ENCODE assay signal across 14 cellular contexts in the genomic region with DNA sequence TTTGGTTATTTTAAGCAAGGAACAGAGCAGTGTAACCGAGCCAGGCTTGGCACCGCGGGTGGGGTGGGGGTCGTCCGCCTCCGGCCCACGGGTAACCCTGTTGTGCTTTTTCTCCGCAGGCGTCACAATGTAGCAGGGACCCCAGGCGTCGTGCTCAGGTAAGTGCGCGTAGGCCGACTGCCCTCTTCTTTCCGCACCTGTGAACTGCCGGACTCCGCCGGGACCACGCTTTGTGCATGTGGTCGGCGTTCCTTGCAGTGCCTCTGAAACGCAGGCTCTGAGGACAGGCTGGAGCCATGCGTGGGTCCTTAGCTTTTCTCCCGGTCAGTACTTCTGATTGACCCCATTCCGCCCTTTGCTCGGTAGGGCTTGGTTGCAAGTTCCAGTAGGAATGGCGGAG. TPM values are rescaled to one million over a fixed set of nuclear protein-coding genes. Genes with fewer than 3 reads are reported as not detected.
A peak's percentile ranks its signal among the peaks of the same experiment; 100 is the strongest.
DNase-seq lines count a peak whose midpoint lies in the region; ATAC-seq and TF ChIP-seq lines count a peak whose summit lies in the region.
"Had no signal": no experiment of that assay in that cellular context is flagged by ENCODE, and none has a peak within 500 bp of the region (broad histone marks: within the 10 kb centered on the region; RNA-seq: fewer than 3 reads in every experiment).

No MANE protein-coding gene starts in this region.

- H3K23me2 ChIP-seq in H9 (ENCODE audit: insufficient read length, low read depth, low read length, poor library complexity, severe bottlenecking), result no peaks in the 10 kb centered on the region

- no peak overlapping the region for H2BK120ac ChIP-seq in H9 (ENCODE audit: low read depth, low read length, poor library complexity, severe bottlenecking)

- H3K14ac ChIP-seq in H9 (ENCODE audit: insufficient read depth, low read length), result no peak overlapping the region

- no peaks in the 10 kb centered on the region for H3K27me3 ChIP-seq in H9 (ENCODE audit: insufficient read depth, low read length)
- no peaks in the 10 kb centered on the region for H3K27me3 ChIP-seq in SJCRH30
- no peaks in the 10 kb centered on the region for H3K27me3 ChIP-seq in neural progenitor cell

- H3K9me3 Mint-ChIP-seq in H9, result no peaks in the 10 kb centered on the region
- H3K9me3 Mint-ChIP-seq in endothelial cell (ENCODE audit: unreplicated experiment), result no peaks in the 10 kb centered on the region
- peaks cover 3% of the 10 kb centered on the region for H3K9me3 Mint-ChIP-seq in neural progenitor cell
- H3K9me3 Mint-ChIP-seq in activated T-helper 1 cell treated with anti-CD3 and anti-CD28 coated beads, Interleukin-12 subunit alpha, Interleukin-12 subunit beta, Interleukin-2, Interleukin-4 antibody, amounts not matched to agents 30 ng/mL and 10 ng/mL and 1 ng/mL, durations not matched to agents 14 hours and 24 hours and 36 hours, result no peaks in the 10 kb centered on the region
- peaks cover 0 to 2% of the 10 kb centered on the region in 2 donors for H3K9me3 Mint-ChIP-seq in stimulated activated naive B cell treated with anti-CD40 and anti-IgM and Interleukin-4, amounts not matched to agents 10 μg/mL and 1 μg/mL and 100 μg/mL, for 72 hours
- H3K9me3 Mint-ChIP-seq: CD4-positive, alpha-beta T cell had no signal

- H3K9me3 ChIP-seq in H9 (ENCODE audit: control insufficient read depth, low read depth, low read length) (no peaks in the 10 kb centered on the region), SJCRH30 (replicated peaks) (peaks cover 5% of the 10 kb centered on the region; the same call in 1 of the 2 replicates), neural progenitor cell (ENCODE audit: low read depth) (no peaks in the 10 kb centered on the region)

- H3K27ac Mint-ChIP-seq in H9 (peak overlapping the region in 1 of 3 experiments; percentile 79; a peak in 1 of 7 replicates), endothelial cell (ENCODE audit: unreplicated experiment) (peak overlapping the region; percentile 36), neural progenitor cell (peak overlapping the region; percentile 48)
- no peak overlapping the region for H3K27ac Mint-ChIP-seq in activated T-helper 1 cell treated with anti-CD3 and anti-CD28 coated beads, Interleukin-12 subunit alpha, Interleukin-12 subunit beta, Interleukin-2, Interleukin-4 antibody, amounts not matched to agents 30 ng/mL and 10 ng/mL and 1 ng/mL, durations not matched to agents 14 hours and 24 hours and 36 hours
- no peak overlapping the region for H3K27ac Mint-ChIP-seq in stimulated activated naive B cell treated with anti-CD40 and anti-IgM and Interleukin-4, amounts not matched to agents 10 μg/mL and 1 μg/mL and 100 μg/mL, for 72 hours
- H3K27ac Mint-ChIP-seq: B cell; CD4-positive, alpha-beta T cell; HFFc6 had no signal

- H3F3A ChIP-seq in neural progenitor cell (ENCODE audit: low read depth), result peaks cover 3% of the 10 kb centered on the region

- H4K20me1 ChIP-seq in H9 (ENCODE audit: control insufficient read depth, insufficient read depth, insufficient read length), result peaks cover 2% of the 10 kb centered on the region
- H4K20me1 ChIP-seq in neural progenitor cell (ENCODE audit: low read depth), result peaks cover 46% of the 10 kb centered on the region

- no peak overlapping the region for H4K5ac ChIP-seq in H9 (ENCODE audit: insufficient read length, low read depth, low read length)

- no peak overlapping the region for H3K18ac ChIP-seq in H9 (ENCODE audit: insufficient read length, low read depth, low read length)

- no peak overlapping the region for H3K23ac ChIP-seq in H9 (ENCODE audit: insufficient read length, low read depth, low read length)

- H3K4me3 Mint-ChIP-seq in H9 (no peak overlapping the region), endothelial cell (ENCODE audit: unreplicated experiment) (peak overlapping the region; percentile 68), neural progenitor cell (no peak overlapping the region)
- H3K4me3 Mint-ChIP-seq in activated T-helper 1 cell treated with anti-CD3 and anti-CD28 coated beads, Interleukin-12 subunit alpha, Interleukin-12 subunit beta, Interleukin-2, Interleukin-4 antibody, amounts not matched to agents 30 ng/mL and 10 ng/mL and 1 ng/mL, durations not matched to agents 14 hours and 24 hours and 36 hours, result no peak overlapping the region
- no peak overlapping the region for H3K4me3 Mint-ChIP-seq in stimulated activated naive B cell treated with anti-CD40 and anti-IgM and Interleukin-4, amounts not matched to agents 10 μg/mL and 1 μg/mL and 100 μg/mL, for 72 hours
- H3K4me3 Mint-ChIP-seq: B cell; CD4-positive, alpha-beta T cell; HFFc6 had no signal

- H3K36me3 Mint-ChIP-seq in H9 (ENCODE audit: insufficient read depth in 1 of 3, low read depth in 3 of 3) (peaks cover 23 to 55% (median 39%) of the 10 kb centered on the region in 3 experiments), endothelial cell (ENCODE audit: low read depth, unreplicated experiment) (peaks cover 28% of the 10 kb centered on the region), neural progenitor cell (peaks cover 31% of the 10 kb centered on the region)
- H3K36me3 Mint-ChIP-seq in activated T-helper 1 cell treated with anti-CD3 and anti-CD28 coated beads, Interleukin-12 subunit alpha, Interleukin-12 subunit beta, Interleukin-2, Interleukin-4 antibody, amounts not matched to agents 30 ng/mL and 10 ng/mL and 1 ng/mL, durations not matched to agents 14 hours and 24 hours and 36 hours (ENCODE audit: low read depth), result peaks cover 26% of the 10 kb centered on the region
- peaks cover 27 to 32% of the 10 kb centered on the region in 2 donors for H3K36me3 Mint-ChIP-seq in stimulated activated naive B cell treated with anti-CD40 and anti-IgM and Interleukin-4, amounts not matched to agents 10 μg/mL and 1 μg/mL and 100 μg/mL, for 72 hours

- ATAC-seq in stimulated activated naive B cell treated with anti-CD40 and anti-IgM and Interleukin-4, amounts not matched to agents 10 μg/mL and 1 μg/mL and 100 μg/mL, for 72 hours (replicated peaks), result no peak

- no peak overlapping the region for H2BK5ac ChIP-seq in H9 (ENCODE audit: insufficient read length, low read length)

- no peak overlapping the region for H4K8ac ChIP-seq in H9 (replicated peaks; ENCODE audit: insufficient read length, low read depth, low read length)

- H3K79me2 ChIP-seq in H9 (ENCODE audit: insufficient read depth, low read length) (peaks cover 9% of the 10 kb centered on the region; the same call in 1 of the 2 replicates), neural progenitor cell (ENCODE audit: low read depth) (peaks cover 44% of the 10 kb centered on the region)

- no peak for TF ChIP-seq CTCF in H9 (conservative IDR thresholded peaks at IDR 0.05)
- TF ChIP-seq CTCF in endothelial cell (IDR thresholded peaks at IDR 0.05; ENCODE audit: unreplicated experiment), result no peak
- no peak for TF ChIP-seq CTCF in neural progenitor cell (IDR thresholded peaks at IDR 0.05)

- intact Hi-C loops in activated T-helper 1 cell treated with anti-CD3 and anti-CD28 coated beads, Interleukin-12 subunit alpha, Interleukin-12 subunit beta, Interleukin-2, Interleukin-4 antibody, amounts not matched to agents 30 ng/mL and 10 ng/mL and 1 ng/mL, durations not matched to agents 14 hours and 24 hours and 36 hours (cut with micrococcal nuclease), result no loop called here

- no peaks in the 10 kb centered on the region for H3K4me1 ChIP-seq in H9 (ENCODE audit: insufficient read depth, low read length)
- H3K4me1 ChIP-seq in SJCRH30, result peaks cover 23% of the 10 kb centered on the region
- no peaks in the 10 kb centered on the region for H3K4me1 ChIP-seq in neural progenitor cell

- DNase-seq in H9 (no peak), SJCRH30 (no peak), endothelial cell (ENCODE audit: low spot score) (no peak), neural progenitor cell (ENCODE audit: low spot score) (no peak), NCI-H524 treated with DMSO at 0.1 percent for 48 hours (lab: John Stamatoyannopoulos, UW) (no peak)
- DNase-seq in activated T-helper 1 cell treated with anti-CD3 and anti-CD28 coated beads, Interleukin-12 subunit alpha, Interleukin-12 subunit beta, Interleukin-2, Interleukin-4 antibody, amounts not matched to agents 30 ng/mL and 10 ng/mL and 1 ng/mL, durations not matched to agents 14 hours and 24 hours and 36 hours (ENCODE audit: low spot score), result no peak
- DNase-seq in stimulated activated naive B cell treated with anti-CD40 and anti-IgM and Interleukin-4, amounts not matched to agents 10 μg/mL and 1 μg/mL and 100 μg/mL, for 72 hours, result no peak
- DNase-seq: C1 segment of cervical spinal cord; CD4-positive, alpha-beta T cell; DMS79 treated with DMSO at 0.1 percent for 48 hours; GDM1; HCEC 1CT; HFFc6 had no signal

- H3K27me3 Mint-ChIP-seq in H9 (ENCODE audit: low read depth) (no peaks in the 10 kb centered on the region), endothelial cell (ENCODE audit: unreplicated experiment) (peaks cover 10% of the 10 kb centered on the region), neural progenitor cell (ENCODE audit: insufficient read depth, low read depth) (peaks cover 5% of the 10 kb centered on the region)
- H3K27me3 Mint-ChIP-seq in activated T-helper 1 cell treated with anti-CD3 and anti-CD28 coated beads, Interleukin-12 subunit alpha, Interleukin-12 subunit beta, Interleukin-2, Interleukin-4 antibody, amounts not matched to agents 30 ng/mL and 10 ng/mL and 1 ng/mL, durations not matched to agents 14 hours and 24 hours and 36 hours (ENCODE audit: insufficient read depth), result no peaks in the 10 kb centered on the region
- no peaks in the 10 kb centered on the region for H3K27me3 Mint-ChIP-seq in stimulated activated naive B cell treated with anti-CD40 and anti-IgM and Interleukin-4, amounts not matched to agents 10 μg/mL and 1 μg/mL and 100 μg/mL, for 72 hours
- H3K27me3 Mint-ChIP-seq: B cell; CD4-positive, alpha-beta T cell had no signal

- H3K79me1 ChIP-seq in H9 (ENCODE audit: insufficient read depth, low read depth, low read length, poor library complexity, severe bottlenecking), result peaks cover 3% of the 10 kb centered on the region

- H3K56ac ChIP-seq in H9 (ENCODE audit: insufficient read length, low read depth, low read length), result no peak overlapping the region

- H2BK12ac ChIP-seq in H9 (ENCODE audit: insufficient read length, low read depth, low read length), result no peak overlapping the region

- H3K27ac ChIP-seq in H9 (ENCODE audit: insufficient read length, low read depth, low read length) (no peak overlapping the region), SJCRH30 (peak overlapping the region; percentile 90), neural progenitor cell (no peak overlapping the region)

- H2AFZ ChIP-seq in H9 (ENCODE audit: low read length), result no peak overlapping the region
- no peak overlapping the region for H2AFZ ChIP-seq in neural progenitor cell (replicated peaks)

- H3K36me3 ChIP-seq in SJCRH30, result peaks cover 56% of the 10 kb centered on the region
- no peaks in the 10 kb centered on the region for H3K36me3 ChIP-seq in neural progenitor cell

- H2BK20ac ChIP-seq in H9 (ENCODE audit: low read depth, low read length, poor library complexity, severe bottlenecking), result no peak overlapping the region

- no peak overlapping the region for H3K4me2 ChIP-seq in H9 (ENCODE audit: insufficient read depth, insufficient read length, low read length)
- no peak overlapping the region for H3K4me2 ChIP-seq in neural progenitor cell

- no peak overlapping the region for H3T11ph ChIP-seq in H9 (ENCODE audit: low read length)

- H3K4me3 ChIP-seq in SJCRH30, result no peak overlapping the region
- no peak overlapping the region for H3K4me3 ChIP-seq in neural progenitor cell

- H4K91ac ChIP-seq in H9 (ENCODE audit: insufficient read length, low read depth, low read length), result no peak overlapping the region

- H3K9ac ChIP-seq in H9 (ENCODE audit: extremely low read depth, insufficient read length, low read length), result no peak overlapping the region
- no peak overlapping the region for H3K9ac ChIP-seq in neural progenitor cell

- H2AK5ac ChIP-seq in H9 (ENCODE audit: insufficient read length, low read length), result no peak overlapping the region

- WGBS in H9 (ENCODE audit: extremely low coverage, insufficient read length, low lambda C conversion rate), result no CpG with 5 or more reads among the region's 27 CpGs

- no peak overlapping the region for H3K4ac ChIP-seq in H9 (ENCODE audit: low read depth, low read length)

- H3K4me1 Mint-ChIP-seq in H9, result no peaks in the 10 kb centered on the region
- peaks cover 5% of the 10 kb centered on the region for H3K4me1 Mint-ChIP-seq in endothelial cell (ENCODE audit: unreplicated experiment)
- H3K4me1 Mint-ChIP-seq in neural progenitor cell, result peaks cover 5% of the 10 kb centered on the region
- peaks cover 5% of the 10 kb centered on the region for H3K4me1 Mint-ChIP-seq in activated T-helper 1 cell treated with anti-CD3 and anti-CD28 coated beads, Interleukin-12 subunit alpha, Interleukin-12 subunit beta, Interleukin-2, Interleukin-4 antibody, amounts not matched to agents 30 ng/mL and 10 ng/mL and 1 ng/mL, durations not matched to agents 14 hours and 24 hours and 36 hours (ENCODE audit: low read depth)
- H3K4me1 Mint-ChIP-seq in stimulated activated naive B cell treated with anti-CD40 and anti-IgM and Interleukin-4, amounts not matched to agents 10 μg/mL and 1 μg/mL and 100 μg/mL, for 72 hours, result peaks cover 10 to 16% of the 10 kb centered on the region in 2 donors

- H2BK15ac ChIP-seq in H9 (ENCODE audit: low read depth, low read length), result peak overlapping the region; percentile 9; the same call in 1 of the 2 replicates

RNA-seq across cellular contexts. Expression of gene PCGF3, which starts 24.9 kb away (rescaled TPM):
- total RNA-seq in H9 (2021) (42.6 and 43.1 TPM in 2 replicates), endothelial cell (ENCODE audit: unreplicated experiment) (84.5 TPM), neural progenitor cell (ENCODE audit: low replicate concordance) (44.7 and 59.1 TPM in 2 replicates)
- 50.3 and 60.4 TPM in 2 replicates for total RNA-seq in SJCRH30 (2014; rRNA removed; shearing (Covaris generic))
- 30.4 and 31.0 TPM in 2 replicates for total RNA-seq in activated T-helper 1 cell treated with anti-CD3 and anti-CD28 coated beads, Interleukin-12 subunit alpha, Interleukin-12 subunit beta, Interleukin-2, Interleukin-4 antibody, amounts not matched to agents 30 ng/mL and 10 ng/mL and 1 ng/mL, durations not matched to agents 14 hours and 24 hours and 36 hours

RNA-seq across cellular contexts. Expression of gene SLC49A3, which starts 41.6 kb away (rescaled TPM):
- total RNA-seq in H9 (2021) (6.8 and 6.9 TPM in 2 replicates), endothelial cell (ENCODE audit: unreplicated experiment) (19.9 TPM), neural progenitor cell (ENCODE audit: low replicate concordance) (1.9 and 3.4 TPM in 2 replicates)
- 0.13 TPM in 1 of 2 replicates, not detected in the other for total RNA-seq in SJCRH30 (2014; rRNA removed; shearing (Covaris generic))
- total RNA-seq in activated T-helper 1 cell treated with anti-CD3 and anti-CD28 coated beads, Interleukin-12 subunit alpha, Interleukin-12 subunit beta, Interleukin-2, Interleukin-4 antibody, amounts not matched to agents 30 ng/mL and 10 ng/mL and 1 ng/mL, durations not matched to agents 14 hours and 24 hours and 36 hours, result 0.81 and 0.88 TPM in 2 replicates

RNA-seq across cellular contexts. Expression of gene MYL5, which starts 56.2 kb away (rescaled TPM):
- total RNA-seq in H9 (2021), result 18.0 and 18.4 TPM in 2 replicates
- total RNA-seq in SJCRH30 (2014; rRNA removed; shearing (Covaris generic)), result 3.2 and 3.4 TPM in 2 replicates
- 23.2 TPM for total RNA-seq in endothelial cell (ENCODE audit: unreplicated experiment)
- 0.21 and 10.0 TPM in 2 replicates for total RNA-seq in neural progenitor cell (ENCODE audit: low replicate concordance)
- total RNA-seq in activated T-helper 1 cell treated with anti-CD3 and anti-CD28 coated beads, Interleukin-12 subunit alpha, Interleukin-12 subunit beta, Interleukin-2, Interleukin-4 antibody, amounts not matched to agents 30 ng/mL and 10 ng/mL and 1 ng/mL, durations not matched to agents 14 hours and 24 hours and 36 hours, result 29.7 and 35.0 TPM in 2 replicates

RNA-seq across cellular contexts. Expression of gene ATP5ME, which starts 56.4 kb away (rescaled TPM):
- total RNA-seq in H9 (2021) (425 and 433 TPM in 2 replicates), endothelial cell (ENCODE audit: unreplicated experiment) (289 TPM), neural progenitor cell (ENCODE audit: low replicate concordance) (95.1 and 114 TPM in 2 replicates)
- total RNA-seq in SJCRH30 (2014; rRNA removed; shearing (Covaris generic)), result 338 and 409 TPM in 2 replicates
- 217 and 224 TPM in 2 replicates for total RNA-seq in activated T-helper 1 cell treated with anti-CD3 and anti-CD28 coated beads, Interleukin-12 subunit alpha, Interleukin-12 subunit beta, Interleukin-2, Interleukin-4 antibody, amounts not matched to agents 30 ng/mL and 10 ng/mL and 1 ng/mL, durations not matched to agents 14 hours and 24 hours and 36 hours

Comparison
In these comparisons a context has a peak if more than half of its experiments do, and no peak if none do; other contexts are left out.
1. H3K27ac Mint-ChIP-seq: peak in endothelial cell (single experiment) and neural progenitor cell (single experiment); none in activated T-helper 1 cell treated with anti-CD3 and anti-CD28 coated beads, Interleukin-12 subunit alpha, Interleukin-12 subunit beta, Interleukin-2, Interleukin-4 antibody, amounts not matched to agents 30 ng/mL and 10 ng/mL and 1 ng/mL, durations not matched to agents 14 hours and 24 hours and 36 hours (single experiment) and stimulated activated naive B cell treated with anti-CD40 and anti-IgM and Interleukin-4, amounts not matched to agents 10 μg/mL and 1 μg/mL and 100 μg/mL, for 72 hours (single experiment).